2 cellular contexts compared by ENCODE assay signal in the genomic region with DNA sequence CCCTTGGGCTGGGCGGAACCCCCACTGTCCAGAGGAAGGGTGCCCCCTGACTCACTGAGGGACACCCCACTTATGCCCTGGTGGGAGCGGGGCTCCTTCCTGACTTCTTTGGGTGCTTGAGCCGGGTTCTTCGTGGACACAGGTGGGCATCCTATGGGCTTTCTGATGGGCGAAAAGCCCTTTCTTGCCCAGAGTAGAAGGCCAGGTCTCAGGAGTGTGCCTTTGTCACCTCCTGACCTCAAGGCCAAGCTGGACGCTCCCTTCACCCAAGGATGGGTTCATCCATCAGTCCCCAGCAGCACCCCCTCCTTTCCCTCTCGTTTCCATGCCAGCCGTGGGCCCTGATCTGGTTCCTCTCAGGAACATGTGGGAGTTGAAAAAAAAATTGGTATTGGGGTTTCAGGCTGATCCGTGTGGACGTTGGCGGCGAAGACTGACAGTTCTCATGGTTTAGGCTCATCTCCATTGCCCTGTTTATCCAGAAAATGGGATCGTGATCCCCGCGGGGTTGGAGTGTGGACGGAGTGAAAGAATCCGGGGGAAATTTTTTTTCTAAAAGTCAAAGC.
TF ChIP-seq lines count a peak whose summit lies in the region.

No MANE protein-coding gene starts in this region.

TF ChIP-seq in HEK293, 187 proteins besides CTCF, POLR2A, EP300 and RAD21 (continues in another document):
- TF ChIP-seq, protein P1, sequence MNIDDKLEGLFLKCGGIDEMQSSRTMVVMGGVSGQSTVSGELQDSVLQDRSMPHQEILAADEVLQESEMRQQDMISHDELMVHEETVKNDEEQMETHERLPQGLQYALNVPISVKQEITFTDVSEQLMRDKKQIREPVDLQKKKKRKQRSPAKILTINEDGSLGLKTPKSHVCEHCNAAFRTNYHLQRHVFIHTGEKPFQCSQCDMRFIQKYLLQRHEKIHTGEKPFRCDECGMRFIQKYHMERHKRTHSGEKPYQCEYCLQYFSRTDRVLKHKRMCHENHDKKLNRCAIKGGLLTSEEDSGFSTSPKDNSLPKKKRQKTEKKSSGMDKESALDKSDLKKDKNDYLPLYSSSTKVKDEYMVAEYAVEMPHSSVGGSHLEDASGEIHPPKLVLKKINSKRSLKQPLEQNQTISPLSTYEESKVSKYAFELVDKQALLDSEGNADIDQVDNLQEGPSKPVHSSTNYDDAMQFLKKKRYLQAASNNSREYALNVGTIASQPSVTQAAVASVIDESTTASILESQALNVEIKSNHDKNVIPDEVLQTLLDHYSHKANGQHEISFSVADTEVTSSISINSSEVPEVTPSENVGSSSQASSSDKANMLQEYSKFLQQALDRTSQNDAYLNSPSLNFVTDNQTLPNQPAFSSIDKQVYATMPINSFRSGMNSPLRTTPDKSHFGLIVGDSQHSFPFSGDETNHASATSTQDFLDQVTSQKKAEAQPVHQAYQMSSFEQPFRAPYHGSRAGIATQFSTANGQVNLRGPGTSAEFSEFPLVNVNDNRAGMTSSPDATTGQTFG (tag by site-specific recombination; IDR thresholded peaks at IDR 0.05; ENCODE audit: borderline replicate concordance) = no peak
- TF ChIP-seq SALL2 (tag by site-specific recombination; IDR thresholded peaks at IDR 0.05; ENCODE audit: borderline replicate concordance) = no peak
- TF ChIP-seq EGR2 (tag by site-specific recombination; IDR thresholded peaks at IDR 0.05; ENCODE audit: low read depth) = peak; percentile 60; the same call in 1 of the 2 replicates
- no peak for TF ChIP-seq ZNF560 (tag by site-specific recombination; IDR thresholded peaks at IDR 0.05; ENCODE audit: borderline replicate concordance)
- no peak for TF ChIP-seq ZNF623 (tag by site-specific recombination; IDR thresholded peaks at IDR 0.05)
- TF ChIP-seq ZNF510 (tag by site-specific recombination; IDR thresholded peaks at IDR 0.05; ENCODE audit: insufficient replicate concordance) = no peak
- no peak for TF ChIP-seq GLI2 (tag by site-specific recombination; IDR thresholded peaks at IDR 0.05; ENCODE audit: borderline replicate concordance, low read depth)
- TF ChIP-seq, protein P2, sequence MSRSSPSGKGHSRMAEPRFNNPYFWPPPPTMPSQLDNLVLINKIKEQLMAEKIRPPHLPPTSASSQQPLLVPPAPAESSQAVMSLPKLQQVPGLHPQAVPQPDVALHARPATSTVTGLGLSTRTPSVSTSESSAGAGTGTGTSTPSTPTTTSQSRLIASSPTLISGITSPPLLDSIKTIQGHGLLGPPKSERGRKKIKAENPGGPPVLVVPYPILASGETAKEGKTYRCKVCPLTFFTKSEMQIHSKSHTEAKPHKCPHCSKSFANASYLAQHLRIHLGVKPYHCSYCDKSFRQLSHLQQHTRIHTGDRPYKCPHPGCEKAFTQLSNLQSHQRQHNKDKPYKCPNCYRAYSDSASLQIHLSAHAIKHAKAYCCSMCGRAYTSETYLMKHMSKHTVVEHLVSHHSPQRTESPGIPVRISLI (tag by site-specific recombination; IDR thresholded peaks at IDR 0.05) = peak; percentile 60; the same call in 1 of the 2 replicates
- no peak for TF ChIP-seq ZNF548 (tag by site-specific recombination; IDR thresholded peaks at IDR 0.05)
- TF ChIP-seq ZNF175 (tag by site-specific recombination; IDR thresholded peaks at IDR 0.05) = no peak
- TF ChIP-seq, protein P3, sequence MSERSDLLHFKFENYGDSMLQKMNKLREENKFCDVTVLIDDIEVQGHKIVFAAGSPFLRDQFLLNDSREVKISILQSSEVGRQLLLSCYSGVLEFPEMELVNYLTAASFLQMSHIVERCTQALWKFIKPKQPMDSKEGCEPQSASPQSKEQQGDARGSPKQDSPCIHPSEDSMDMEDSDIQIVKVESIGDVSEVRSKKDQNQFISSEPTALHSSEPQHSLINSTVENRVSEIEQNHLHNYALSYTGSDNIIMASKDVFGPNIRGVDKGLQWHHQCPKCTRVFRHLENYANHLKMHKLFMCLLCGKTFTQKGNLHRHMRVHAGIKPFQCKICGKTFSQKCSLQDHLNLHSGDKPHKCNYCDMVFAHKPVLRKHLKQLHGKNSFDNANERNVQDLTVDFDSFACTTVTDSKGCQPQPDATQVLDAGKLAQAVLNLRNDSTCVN (tag by site-specific recombination; optimal IDR thresholded peaks at IDR 0.05) = peak; percentile 39
- TF ChIP-seq, protein P4, sequence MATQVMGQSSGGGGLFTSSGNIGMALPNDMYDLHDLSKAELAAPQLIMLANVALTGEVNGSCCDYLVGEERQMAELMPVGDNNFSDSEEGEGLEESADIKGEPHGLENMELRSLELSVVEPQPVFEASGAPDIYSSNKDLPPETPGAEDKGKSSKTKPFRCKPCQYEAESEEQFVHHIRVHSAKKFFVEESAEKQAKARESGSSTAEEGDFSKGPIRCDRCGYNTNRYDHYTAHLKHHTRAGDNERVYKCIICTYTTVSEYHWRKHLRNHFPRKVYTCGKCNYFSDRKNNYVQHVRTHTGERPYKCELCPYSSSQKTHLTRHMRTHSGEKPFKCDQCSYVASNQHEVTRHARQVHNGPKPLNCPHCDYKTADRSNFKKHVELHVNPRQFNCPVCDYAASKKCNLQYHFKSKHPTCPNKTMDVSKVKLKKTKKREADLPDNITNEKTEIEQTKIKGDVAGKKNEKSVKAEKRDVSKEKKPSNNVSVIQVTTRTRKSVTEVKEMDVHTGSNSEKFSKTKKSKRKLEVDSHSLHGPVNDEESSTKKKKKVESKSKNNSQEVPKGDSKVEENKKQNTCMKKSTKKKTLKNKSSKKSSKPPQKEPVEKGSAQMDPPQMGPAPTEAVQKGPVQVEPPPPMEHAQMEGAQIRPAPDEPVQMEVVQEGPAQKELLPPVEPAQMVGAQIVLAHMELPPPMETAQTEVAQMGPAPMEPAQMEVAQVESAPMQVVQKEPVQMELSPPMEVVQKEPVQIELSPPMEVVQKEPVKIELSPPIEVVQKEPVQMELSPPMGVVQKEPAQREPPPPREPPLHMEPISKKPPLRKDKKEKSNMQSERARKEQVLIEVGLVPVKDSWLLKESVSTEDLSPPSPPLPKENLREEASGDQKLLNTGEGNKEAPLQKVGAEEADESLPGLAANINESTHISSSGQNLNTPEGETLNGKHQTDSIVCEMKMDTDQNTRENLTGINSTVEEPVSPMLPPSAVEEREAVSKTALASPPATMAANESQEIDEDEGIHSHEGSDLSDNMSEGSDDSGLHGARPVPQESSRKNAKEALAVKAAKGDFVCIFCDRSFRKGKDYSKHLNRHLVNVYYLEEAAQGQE (tag by site-specific recombination; IDR thresholded peaks at IDR 0.05) = no peak
- no peak for TF ChIP-seq ZNF670 (tag by site-specific recombination; IDR thresholded peaks at IDR 0.05; ENCODE audit: low read depth)
- TF ChIP-seq, protein P5, sequence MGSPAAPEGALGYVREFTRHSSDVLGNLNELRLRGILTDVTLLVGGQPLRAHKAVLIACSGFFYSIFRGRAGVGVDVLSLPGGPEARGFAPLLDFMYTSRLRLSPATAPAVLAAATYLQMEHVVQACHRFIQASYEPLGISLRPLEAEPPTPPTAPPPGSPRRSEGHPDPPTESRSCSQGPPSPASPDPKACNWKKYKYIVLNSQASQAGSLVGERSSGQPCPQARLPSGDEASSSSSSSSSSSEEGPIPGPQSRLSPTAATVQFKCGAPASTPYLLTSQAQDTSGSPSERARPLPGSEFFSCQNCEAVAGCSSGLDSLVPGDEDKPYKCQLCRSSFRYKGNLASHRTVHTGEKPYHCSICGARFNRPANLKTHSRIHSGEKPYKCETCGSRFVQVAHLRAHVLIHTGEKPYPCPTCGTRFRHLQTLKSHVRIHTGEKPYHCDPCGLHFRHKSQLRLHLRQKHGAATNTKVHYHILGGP (tag by site-specific recombination; IDR thresholded peaks at IDR 0.05) = no peak

TF ChIP-seq in HepG2, 621 proteins besides CTCF, POLR2A, EP300 and RAD21:
- TF ChIP-seq ZFX (CRISPR knock-in tag; IDR thresholded peaks at IDR 0.05; ENCODE audit: low read depth) (0 out of 2 replicates have a peak, but pooled peaks have one; percentile 45), ZNF83 (CRISPR knock-in tag; IDR thresholded peaks at IDR 0.05; ENCODE audit: borderline replicate concordance) (no peak), KDM5B (CRISPR knock-in tag; IDR thresholded peaks at IDR 0.05; ENCODE audit: borderline replicate concordance) (peak; percentile 58; the same call in 1 of the 2 replicates), MXI1 (IDR thresholded peaks at IDR 0.05; ENCODE audit: borderline replicate concordance, low read depth, low read length) (0 out of 3 replicates have a peak, but pooled peaks have one; percentile 13), MTA1 (CRISPR knock-in tag; IDR thresholded peaks at IDR 0.05; ENCODE audit: borderline replicate concordance) (0 out of 2 replicates have a peak, but pooled peaks have one; percentile 13), ZNF75D (CRISPR knock-in tag; IDR thresholded peaks at IDR 0.05; ENCODE audit: borderline replicate concordance) (0 out of 2 replicates have a peak, but pooled peaks have one; percentile 49), HMG20B (CRISPR knock-in tag; conservative IDR thresholded peaks at IDR 0.05) (no peak), SMAD1 (CRISPR knock-in tag; IDR thresholded peaks at IDR 0.05; ENCODE audit: borderline replicate concordance, low read depth) (0 out of 2 replicates have a peak, but pooled peaks have one; percentile 37), FOSL2 (CRISPR knock-in tag; IDR thresholded peaks at IDR 0.05) (no peak), HDAC1 (CRISPR knock-in tag; IDR thresholded peaks at IDR 0.05) (peak; percentile 30; the same call in 1 of the 2 replicates), SAFB2 (CRISPR knock-in tag; IDR thresholded peaks at IDR 0.05; ENCODE audit: borderline replicate concordance, low read depth) (0 out of 2 replicates have a peak, but pooled peaks have one; percentile 38), FOXM1 (CRISPR knock-in tag; IDR thresholded peaks at IDR 0.05) (no peak), ZNF672 (CRISPR knock-in tag; IDR thresholded peaks at IDR 0.05) (no peak), ASH2L (IDR thresholded peaks at IDR 0.05; ENCODE audit: insufficient read length, low read depth, low read length) (no peak), SALL2 (CRISPR knock-in tag; IDR thresholded peaks at IDR 0.05) (0 out of 2 replicates have a peak, but pooled peaks have one; percentile 5), ZNF232 (CRISPR knock-in tag; IDR thresholded peaks at IDR 0.05; ENCODE audit: borderline replicate concordance) (no peak), TBX2 (CRISPR knock-in tag; IDR thresholded peaks at IDR 0.05; ENCODE audit: borderline replicate concordance) (0 out of 2 replicates have a peak, but pooled peaks have one; percentile 3), ZNF720 (CRISPR knock-in tag; IDR thresholded peaks at IDR 0.05) (no peak), HNRNPL (IDR thresholded peaks at IDR 0.05; ENCODE audit: low read depth, low read length) (0 out of 2 replicates have a peak, but pooled peaks have one; percentile 13), ZNF747 (CRISPR knock-in tag; IDR thresholded peaks at IDR 0.05; ENCODE audit: borderline replicate concordance) (no peak), ZNF430 (CRISPR knock-in tag; IDR thresholded peaks at IDR 0.05) (0 out of 2 replicates have a peak, but pooled peaks have one; percentile 24), ZFY (CRISPR knock-in tag; IDR thresholded peaks at IDR 0.05) (0 out of 2 replicates have a peak, but pooled peaks have one; percentile 1)
- TF ChIP-seq, protein P6, sequence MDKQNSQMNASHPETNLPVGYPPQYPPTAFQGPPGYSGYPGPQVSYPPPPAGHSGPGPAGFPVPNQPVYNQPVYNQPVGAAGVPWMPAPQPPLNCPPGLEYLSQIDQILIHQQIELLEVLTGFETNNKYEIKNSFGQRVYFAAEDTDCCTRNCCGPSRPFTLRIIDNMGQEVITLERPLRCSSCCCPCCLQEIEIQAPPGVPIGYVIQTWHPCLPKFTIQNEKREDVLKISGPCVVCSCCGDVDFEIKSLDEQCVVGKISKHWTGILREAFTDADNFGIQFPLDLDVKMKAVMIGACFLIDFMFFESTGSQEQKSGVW (CRISPR knock-in tag; IDR thresholded peaks at IDR 0.05; ENCODE audit: borderline replicate concordance) = no peak
- TF ChIP-seq, protein P7, sequence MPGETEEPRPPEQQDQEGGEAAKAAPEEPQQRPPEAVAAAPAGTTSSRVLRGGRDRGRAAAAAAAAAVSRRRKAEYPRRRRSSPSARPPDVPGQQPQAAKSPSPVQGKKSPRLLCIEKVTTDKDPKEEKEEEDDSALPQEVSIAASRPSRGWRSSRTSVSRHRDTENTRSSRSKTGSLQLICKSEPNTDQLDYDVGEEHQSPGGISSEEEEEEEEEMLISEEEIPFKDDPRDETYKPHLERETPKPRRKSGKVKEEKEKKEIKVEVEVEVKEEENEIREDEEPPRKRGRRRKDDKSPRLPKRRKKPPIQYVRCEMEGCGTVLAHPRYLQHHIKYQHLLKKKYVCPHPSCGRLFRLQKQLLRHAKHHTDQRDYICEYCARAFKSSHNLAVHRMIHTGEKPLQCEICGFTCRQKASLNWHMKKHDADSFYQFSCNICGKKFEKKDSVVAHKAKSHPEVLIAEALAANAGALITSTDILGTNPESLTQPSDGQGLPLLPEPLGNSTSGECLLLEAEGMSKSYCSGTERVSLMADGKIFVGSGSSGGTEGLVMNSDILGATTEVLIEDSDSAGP (CRISPR knock-in tag; IDR thresholded peaks at IDR 0.05; ENCODE audit: borderline replicate concordance) = peak; percentile 31; the same call in 1 of the 2 replicates
- TF ChIP-seq, protein P8, sequence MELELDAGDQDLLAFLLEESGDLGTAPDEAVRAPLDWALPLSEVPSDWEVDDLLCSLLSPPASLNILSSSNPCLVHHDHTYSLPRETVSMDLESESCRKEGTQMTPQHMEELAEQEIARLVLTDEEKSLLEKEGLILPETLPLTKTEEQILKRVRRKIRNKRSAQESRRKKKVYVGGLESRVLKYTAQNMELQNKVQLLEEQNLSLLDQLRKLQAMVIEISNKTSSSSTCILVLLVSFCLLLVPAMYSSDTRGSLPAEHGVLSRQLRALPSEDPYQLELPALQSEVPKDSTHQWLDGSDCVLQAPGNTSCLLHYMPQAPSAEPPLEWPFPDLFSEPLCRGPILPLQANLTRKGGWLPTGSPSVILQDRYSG (CRISPR knock-in tag; IDR thresholded peaks at IDR 0.05) = no peak
- TF ChIP-seq, protein P9, sequence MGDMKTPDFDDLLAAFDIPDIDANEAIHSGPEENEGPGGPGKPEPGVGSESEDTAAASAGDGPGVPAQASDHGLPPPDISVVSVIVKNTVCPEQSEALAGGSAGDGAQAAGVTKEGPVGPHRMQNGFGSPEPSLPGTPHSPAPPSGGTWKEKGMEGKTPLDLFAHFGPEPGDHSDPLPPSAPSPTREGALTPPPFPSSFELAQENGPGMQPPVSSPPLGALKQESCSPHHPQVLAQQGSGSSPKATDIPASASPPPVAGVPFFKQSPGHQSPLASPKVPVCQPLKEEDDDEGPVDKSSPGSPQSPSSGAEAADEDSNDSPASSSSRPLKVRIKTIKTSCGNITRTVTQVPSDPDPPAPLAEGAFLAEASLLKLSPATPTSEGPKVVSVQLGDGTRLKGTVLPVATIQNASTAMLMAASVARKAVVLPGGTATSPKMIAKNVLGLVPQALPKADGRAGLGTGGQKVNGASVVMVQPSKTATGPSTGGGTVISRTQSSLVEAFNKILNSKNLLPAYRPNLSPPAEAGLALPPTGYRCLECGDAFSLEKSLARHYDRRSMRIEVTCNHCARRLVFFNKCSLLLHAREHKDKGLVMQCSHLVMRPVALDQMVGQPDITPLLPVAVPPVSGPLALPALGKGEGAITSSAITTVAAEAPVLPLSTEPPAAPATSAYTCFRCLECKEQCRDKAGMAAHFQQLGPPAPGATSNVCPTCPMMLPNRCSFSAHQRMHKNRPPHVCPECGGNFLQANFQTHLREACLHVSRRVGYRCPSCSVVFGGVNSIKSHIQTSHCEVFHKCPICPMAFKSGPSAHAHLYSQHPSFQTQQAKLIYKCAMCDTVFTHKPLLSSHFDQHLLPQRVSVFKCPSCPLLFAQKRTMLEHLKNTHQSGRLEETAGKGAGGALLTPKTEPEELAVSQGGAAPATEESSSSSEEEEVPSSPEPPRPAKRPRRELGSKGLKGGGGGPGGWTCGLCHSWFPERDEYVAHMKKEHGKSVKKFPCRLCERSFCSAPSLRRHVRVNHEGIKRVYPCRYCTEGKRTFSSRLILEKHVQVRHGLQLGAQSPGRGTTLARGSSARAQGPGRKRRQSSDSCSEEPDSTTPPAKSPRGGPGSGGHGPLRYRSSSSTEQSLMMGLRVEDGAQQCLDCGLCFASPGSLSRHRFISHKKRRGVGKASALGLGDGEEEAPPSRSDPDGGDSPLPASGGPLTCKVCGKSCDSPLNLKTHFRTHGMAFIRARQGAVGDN (CRISPR knock-in tag; IDR thresholded peaks at IDR 0.05) = peak; percentile 46
TF ChIP-seq in HepG2: peak in this region for 15.
